ENCODE assay signal across 35 cellular contexts in the genomic region with DNA sequence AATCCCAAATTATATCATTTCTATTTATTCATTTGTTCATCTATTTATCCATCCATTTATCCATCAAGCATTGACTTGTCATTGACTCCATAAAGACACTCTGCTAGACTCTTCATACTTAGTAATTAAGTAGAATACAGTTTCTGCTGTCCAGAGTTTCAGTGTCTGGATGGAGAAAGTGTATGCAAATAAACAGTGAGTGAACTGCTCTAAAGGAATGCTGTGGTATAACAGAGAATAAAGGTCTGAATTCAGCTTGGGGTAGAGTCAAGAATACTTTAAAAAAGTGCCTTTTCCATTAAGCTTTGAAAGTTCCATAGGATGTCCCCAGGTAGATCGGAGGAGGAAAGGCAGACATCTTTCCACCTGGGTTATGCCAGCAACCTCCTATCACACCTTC.
"Had no signal": no experiment of that assay in that cellular context is flagged by ENCODE, and none has a peak within 500 bp of the region (broad histone marks: within the 10 kb centered on the region; RNA-seq: fewer than 3 reads in every experiment).

No MANE protein-coding gene starts in this region.

- H3K36me3 ChIP-seq: MG63 had no signal

- H3K27me3 ChIP-seq: MG63 had no signal

- DNase-seq: Karpas-422, Kasumi-1, MG63, MM.1S, MV-4-11, NCI-H1048, NCI-H1092, NCI-H1092 treated with DMSO at 0.1 percent for 48 hours, NCI-H1105, NCI-H1105 treated with DMSO at 0.1 percent for 48 hours, NCI-H1417, NCI-H1417 treated with DMSO at 0.1 percent for 48 hours, NCI-H1436, NCI-H1436 treated with DMSO at 0.1 percent for 48 hours, NCI-H146, NCI-H1694, NCI-H1694 treated with DMSO at 0.1 percent for 48 hours, NCI-H187, NCI-H187 treated with DMSO at 0.1 percent for 48 hours, NCI-H1930, NCI-H2029, NCI-H2029 treated with DMSO at 0.1 percent for 48 hours, NCI-H2081, NCI-H2081 treated with DMSO at 0.1 percent for 48 hours, NCI-H2107, NCI-H2171, NCI-H2171 treated with DMSO at 0.1 percent for 48 hours, NCI-H2227 treated with DMSO at 0.1 percent for 48 hours, NCI-H226, NCI-H345, NCI-H446, NCI-H446 treated with DMSO at 0.1 percent for 48 hours, NCI-H510A, NCI-H510A treated with DMSO at 0.1 percent for 48 hours, NCI-H524 had no signal

- H3K9me3 ChIP-seq: MG63 had no signal

- H3K4me3 ChIP-seq: MG63 had no signal
